In the genomic region with DNA sequence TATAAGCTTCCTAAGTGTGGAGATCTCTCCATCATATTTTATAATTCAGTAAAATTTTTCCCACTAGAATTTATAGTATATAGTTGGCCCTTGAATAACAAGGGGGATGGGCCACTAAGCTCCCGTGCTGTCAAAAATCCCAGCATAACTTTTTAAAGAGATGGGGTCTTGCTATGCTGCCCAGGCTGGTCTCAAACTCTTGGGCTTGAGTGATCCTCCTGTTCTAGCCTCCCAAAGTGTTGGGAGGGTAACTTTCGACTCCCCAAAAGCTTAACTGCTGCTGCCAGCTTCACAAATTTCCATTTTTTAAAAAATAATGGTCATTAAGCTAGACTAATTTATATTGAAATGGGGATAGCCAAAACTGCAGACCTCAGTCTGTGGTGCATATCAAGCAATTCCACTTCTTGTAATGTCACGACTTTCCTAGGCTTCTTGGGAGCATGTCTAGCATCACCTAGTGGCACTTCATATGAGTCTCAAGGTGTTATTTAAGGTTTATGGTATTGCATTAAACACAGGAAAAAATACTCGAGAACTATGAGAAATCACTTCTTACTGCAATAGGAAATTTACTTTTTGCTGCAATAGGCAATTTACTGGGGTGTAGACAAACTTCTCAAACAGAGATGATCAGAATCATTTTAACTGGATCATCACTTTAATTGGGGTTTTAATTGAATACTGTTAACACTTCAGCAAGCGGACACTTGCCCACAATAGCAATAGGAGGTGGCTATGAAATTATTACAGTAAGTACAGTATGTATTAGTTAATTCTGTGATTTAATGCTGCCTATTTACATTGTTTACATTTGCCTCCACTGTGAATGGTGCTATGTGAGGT, we compare ENCODE assay signal across 11 cellular contexts. TPM values are rescaled to one million over a fixed set of nuclear protein-coding genes. Genes with fewer than 3 reads are reported as not detected.
DNase-seq lines count a peak whose midpoint lies in the region; ATAC-seq lines count a peak whose summit lies in the region.
"Had no signal": no experiment of that assay in that cellular context is flagged by ENCODE, and none has a peak within 500 bp of the region (broad histone marks: within the 10 kb centered on the region; RNA-seq: fewer than 3 reads in every experiment).

No MANE protein-coding gene starts in this region.

- H3K9me3 Mint-ChIP-seq in activated T-cell treated with anti-CD3 and anti-CD28 coated beads, Interleukin-2, amount 50 U/mL, for 24 hours, result no peaks in the 10 kb centered on the region
- H3K9me3 Mint-ChIP-seq: CD8-positive, alpha-beta T cell; T-helper 1 cell treated with Interleukin-12 subunit alpha and Interleukin-12 subunit beta and Interleukin-4 antibody, amounts not matched to agents 30 μg/mL and 1 μg/mL, for 36 hours had no signal

- intact Hi-C loops in sciatic nerve (cut with DNase I), result no loop called here

- no peak overlapping the region for H3K27ac Mint-ChIP-seq in activated T-cell treated with anti-CD3 and anti-CD28 coated beads, Interleukin-2, amount 50 U/mL, for 24 hours
- H3K27ac Mint-ChIP-seq: CD8-positive, alpha-beta T cell; T-helper 1 cell treated with Interleukin-12 subunit alpha and Interleukin-12 subunit beta and Interleukin-4 antibody, amounts not matched to agents 30 μg/mL and 1 μg/mL, for 36 hours had no signal

- H3K4me3 Mint-ChIP-seq in activated T-cell treated with anti-CD3 and anti-CD28 coated beads, Interleukin-2, amount 50 U/mL, for 24 hours, result no peak overlapping the region
- H3K4me3 Mint-ChIP-seq: CD8-positive, alpha-beta T cell; T-helper 1 cell treated with Interleukin-12 subunit alpha and Interleukin-12 subunit beta and Interleukin-4 antibody, amounts not matched to agents 30 μg/mL and 1 μg/mL, for 36 hours had no signal

- peak; percentile 58 for ATAC-seq in sciatic nerve
- ATAC-seq in HG03139 (IDR thresholded peaks at IDR 0.05; ENCODE audit: unreplicated experiment), result no peak
- ATAC-seq: CD8-positive, alpha-beta T cell had no signal

- H3K36me3 Mint-ChIP-seq in activated T-cell treated with anti-CD3 and anti-CD28 coated beads, Interleukin-2, amount 50 U/mL, for 24 hours (ENCODE audit: low read depth), result peaks cover 88% of the 10 kb centered on the region

- DNase-seq in NCI-H2196 (lab: John Stamatoyannopoulos, UW; ENCODE audit: unreplicated experiment), result peak; percentile 19
- DNase-seq in NCI-H2196 treated with DMSO at 0.1 percent for 48 hours (lab: John Stamatoyannopoulos, UW; ENCODE audit: unreplicated experiment), result no peak
- DNase-seq in NCI-H2081 (lab: John Stamatoyannopoulos, UW), result peak; percentile 29 to 49
- peak; percentile 45 for DNase-seq in dermis blood vessel endothelial cell
- DNase-seq in sciatic nerve (ENCODE audit: low spot score), result no peak
- DNase-seq in activated T-cell treated with anti-CD3 and anti-CD28 coated beads, Interleukin-2, amount 50 U/mL, for 24 hours, result no peak
- DNase-seq in AG08396 (ENCODE audit: low spot score), result no peak
- DNase-seq: CD8-positive, alpha-beta T cell; stimulated activated CD4-positive, alpha-beta T cell treated with anti-CD3 and anti-CD28 coated beads, Interleukin-4, amount 100 ng/mL, for 1 hour had no signal

- no peaks in the 10 kb centered on the region for H3K27me3 Mint-ChIP-seq in activated T-cell treated with anti-CD3 and anti-CD28 coated beads, Interleukin-2, amount 50 U/mL, for 24 hours

- peaks cover 3% of the 10 kb centered on the region for H3K4me1 Mint-ChIP-seq in activated T-cell treated with anti-CD3 and anti-CD28 coated beads, Interleukin-2, amount 50 U/mL, for 24 hours (ENCODE audit: low read depth)

RNA-seq across cellular contexts. Expression of a gene that starts 19.3 kb away (rescaled TPM):
- 0.17 TPM in 1 of 2 replicates, not detected in the other for total RNA-seq in dermis blood vessel endothelial cell
- 0.45 TPM for total RNA-seq in sciatic nerve
- total RNA-seq: CD8-positive, alpha-beta T cell had no signal

RNA-seq across cellular contexts. Expression of a gene that starts 55.0 kb away (rescaled TPM):
- total RNA-seq in dermis blood vessel endothelial cell (40.0 and 50.0 TPM in 2 replicates), sciatic nerve (35.8 TPM)

Comparison
In these comparisons a context has a peak if more than half of its experiments do, and no peak if none do; other contexts are left out.
1. DNase-seq: peak in NCI-H2196 (single experiment), NCI-H2081 (2 of 2) and dermis blood vessel endothelial cell (single experiment); none in NCI-H2196 treated with DMSO at 0.1 percent for 48 hours (single experiment), sciatic nerve (single experiment), activated T-cell treated with anti-CD3 and anti-CD28 coated beads, Interleukin-2, amount 50 U/mL, for 24 hours (single experiment) and AG08396 (single experiment).